8 cellular contexts compared by ENCODE assay signal in the genomic region with DNA sequence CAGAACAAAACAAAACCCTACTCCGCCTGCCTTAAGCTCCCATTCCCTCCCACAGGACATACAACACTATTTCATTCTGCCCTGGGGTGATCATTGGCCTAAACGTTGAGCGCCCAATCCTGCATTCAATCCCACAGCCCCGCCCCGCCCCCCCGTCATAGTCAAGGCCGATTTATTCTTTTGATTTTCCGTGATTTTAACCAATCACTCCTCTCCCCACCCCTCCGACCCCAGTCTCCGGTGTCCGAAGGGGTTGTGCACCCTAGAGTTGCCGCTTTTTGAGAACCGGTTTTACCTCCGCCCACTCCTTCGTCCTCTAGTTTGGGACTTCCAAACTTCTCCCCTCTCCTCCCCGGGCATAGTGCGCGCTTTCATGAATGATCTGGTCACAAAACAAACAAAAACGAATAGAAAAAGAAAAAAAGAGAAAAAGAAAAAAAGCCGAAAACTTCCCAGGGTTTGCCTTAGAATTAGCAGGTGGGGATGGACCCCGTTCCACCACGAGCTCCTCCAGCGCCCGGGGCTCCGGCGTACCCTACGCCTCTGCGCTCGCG. TPM values are rescaled to one million over a fixed set of nuclear protein-coding genes. Genes with fewer than 3 reads are reported as not detected.
A peak's percentile ranks its signal among the peaks of the same experiment; 100 is the strongest.
DNase-seq lines count a peak whose midpoint lies in the region; ATAC-seq and TF ChIP-seq lines count a peak whose summit lies in the region.

No MANE protein-coding gene starts in this region.

- peaks cover 4% of the 10 kb centered on the region for H3K9me3 Mint-ChIP-seq in type B pancreatic cell

- no peak for DNase-seq in Right ventricle myocardium inferior (ENCODE audit: missing footprints)
- DNase-seq in cardiac septum (ENCODE audit: low spot score) = no peak
- DNase-seq in RPMI7951 (ENCODE audit: low read depth) = peak; percentile 61
- peak; percentile 37 for DNase-seq in lung (ENCODE audit: low spot score)
- no peak for DNase-seq in type B pancreatic cell (ENCODE audit: extremely low spot score, unreplicated experiment)
- no peak for DNase-seq in stimulated activated CD4-positive, alpha-beta T cell treated with anti-CD3 and anti-CD28 coated beads, Interleukin-4, amount 100 ng/mL, for 24 hours

- no peaks in the 10 kb centered on the region for H3K4me1 Mint-ChIP-seq in type B pancreatic cell (ENCODE audit: unreplicated experiment)

- H3K27me3 ChIP-seq in duodenal mucosa (ENCODE audit: control insufficient read depth in 1 of 2, insufficient read depth in 2 of 2, low read length in 2 of 2) = no peaks in the 10 kb centered on the region
- no peaks in the 10 kb centered on the region for H3K27me3 ChIP-seq in lung (ENCODE audit: control insufficient read depth, insufficient read depth)

- TF ChIP-seq CTCF in lung (IDR thresholded peaks at IDR 0.05; ENCODE audit: control extremely low read depth, extremely low read depth) = no peak
- TF ChIP-seq CTCF in type B pancreatic cell (conservative IDR thresholded peaks at IDR 0.05) = no peak

- ATAC-seq in Right ventricle myocardium inferior (peak; percentile 45), HG02852 (IDR thresholded peaks at IDR 0.05; ENCODE audit: unreplicated experiment) (peak; percentile 27), lung (ENCODE audit: insufficient read depth, low FRiP score) (no peak)

- H3K9me3 ChIP-seq in duodenal mucosa (ENCODE audit: control insufficient read depth in 1 of 2, low read length in 2 of 2) (no peaks in the 10 kb centered on the region), lung (ENCODE audit: control insufficient read depth in 2 of 2, insufficient read depth in 1 of 2, low read length in 1 of 2) (no peaks in the 10 kb centered on the region)

- 0 to 25% methylated on average over 20 to 30 of the region's 30 CpGs for WGBS in lung, 2 donors

- peak overlapping the region; percentile 73 to 76 for H3K4me3 ChIP-seq in duodenal mucosa (ENCODE audit: low read depth in 1 of 2, low read length in 2 of 2)
- peak overlapping the region; percentile 32 for H3K4me3 ChIP-seq in lung

- H3K27ac Mint-ChIP-seq in type B pancreatic cell = peak overlapping the region; percentile 79

- intact Hi-C loops in Right ventricle myocardium inferior (cut with DNase I) (loop anchor here (5.0 kb wide), 1 partner anchor 298 kb away; a partner anchor contains a TSS), cardiac septum (cut with DNase I) (no loop called here)

- H3K27ac ChIP-seq in duodenal mucosa (ENCODE audit: low read depth, low read length) (peak overlapping the region; percentile 51), lung (ENCODE audit: low read depth in 1 of 2, low read length in 1 of 2) (peak overlapping the region; percentile 72 to 93)

- H3K27me3 Mint-ChIP-seq in type B pancreatic cell = no peaks in the 10 kb centered on the region

- H3K36me3 Mint-ChIP-seq in type B pancreatic cell = no peaks in the 10 kb centered on the region

- H3K4me3 Mint-ChIP-seq in type B pancreatic cell = peak overlapping the region; percentile 90

- H3K4me1 ChIP-seq in duodenal mucosa (ENCODE audit: control insufficient read depth in 1 of 2, insufficient read depth in 2 of 2, low read length in 2 of 2) (peaks cover 7 to 18% of the 10 kb centered on the region in 2 donors), lung (ENCODE audit: control insufficient read depth in 2 of 2, insufficient read depth in 2 of 2, low read length in 2 of 2) (no peaks in the 10 kb centered on the region)

- H3K36me3 ChIP-seq in duodenal mucosa (ENCODE audit: control insufficient read depth in 1 of 2, insufficient read depth in 2 of 2, low read length in 2 of 2) = no peaks in the 10 kb centered on the region
- H3K36me3 ChIP-seq in lung (ENCODE audit: control insufficient read depth in 2 of 2, insufficient read depth in 2 of 2, low read length in 2 of 2) = peaks cover 0 to 3% of the 10 kb centered on the region in 2 donors

- H3K9ac ChIP-seq in duodenal mucosa (ENCODE audit: low read depth in 1 of 2, low read length in 2 of 2) = peak overlapping the region; percentile 63 to 74

RNA-seq across cellular contexts. Expression of a gene that starts 0.4 kb away (rescaled TPM):
- 66.3 TPM for total RNA-seq in Right ventricle myocardium inferior
- total RNA-seq in cardiac septum = 59.4 TPM
- 34.5 and 38.7 TPM in 2 replicates for total RNA-seq in RPMI7951 (2014; rRNA removed; shearing (Covaris generic))
- total RNA-seq in lung = 10 to 100 TPM; 48.1 to 50.4 TPM
- 10 to 100 TPM; 44.9 to 47.4 TPM for polyA plus RNA-seq in lung
- total RNA-seq in type B pancreatic cell (ENCODE audit: low replicate concordance) = 48.0 and 54.1 TPM in 2 replicates

RNA-seq across cellular contexts. Expression of a gene that starts 8.7 kb away (rescaled TPM):
- total RNA-seq in Right ventricle myocardium inferior (12.6 TPM), cardiac septum (17.8 TPM), lung (10 to 100 TPM; 19.0 to 40.8 TPM), type B pancreatic cell (ENCODE audit: low replicate concordance) (19.7 and 23.0 TPM in 2 replicates)
- 21.3 and 27.8 TPM in 2 replicates for total RNA-seq in RPMI7951 (2014; rRNA removed; shearing (Covaris generic))
- 10 to 100 TPM in 1 of 2 donors, 1 to 10 TPM in 1; 8.3 to 17.4 TPM for polyA plus RNA-seq in lung

RNA-seq across cellular contexts. Expression of a gene that starts 32.3 kb away (rescaled TPM):
- total RNA-seq in Right ventricle myocardium inferior (4.2 TPM), cardiac septum (5.3 TPM), lung (1 to 10 TPM; 7.2 to 9.6 TPM), type B pancreatic cell (ENCODE audit: low replicate concordance) (11.0 and 11.8 TPM in 2 replicates)
- total RNA-seq in RPMI7951 (2014; rRNA removed; shearing (Covaris generic)) = 3.9 and 4.4 TPM in 2 replicates
- polyA plus RNA-seq in lung = 1 to 10 TPM; 4.1 to 5.7 TPM

Comparison
In these comparisons a context has a peak if more than half of its experiments do, and no peak if none do; other contexts are left out.
1. DNase-seq: peak in RPMI7951 (single experiment) and lung (single experiment); none in Right ventricle myocardium inferior (single experiment), cardiac septum (single experiment), type B pancreatic cell (single experiment) and stimulated activated CD4-positive, alpha-beta T cell treated with anti-CD3 and anti-CD28 coated beads, Interleukin-4, amount 100 ng/mL, for 24 hours (single experiment).